ENCODE assay signal across 8 cellular contexts in the genomic region with DNA sequence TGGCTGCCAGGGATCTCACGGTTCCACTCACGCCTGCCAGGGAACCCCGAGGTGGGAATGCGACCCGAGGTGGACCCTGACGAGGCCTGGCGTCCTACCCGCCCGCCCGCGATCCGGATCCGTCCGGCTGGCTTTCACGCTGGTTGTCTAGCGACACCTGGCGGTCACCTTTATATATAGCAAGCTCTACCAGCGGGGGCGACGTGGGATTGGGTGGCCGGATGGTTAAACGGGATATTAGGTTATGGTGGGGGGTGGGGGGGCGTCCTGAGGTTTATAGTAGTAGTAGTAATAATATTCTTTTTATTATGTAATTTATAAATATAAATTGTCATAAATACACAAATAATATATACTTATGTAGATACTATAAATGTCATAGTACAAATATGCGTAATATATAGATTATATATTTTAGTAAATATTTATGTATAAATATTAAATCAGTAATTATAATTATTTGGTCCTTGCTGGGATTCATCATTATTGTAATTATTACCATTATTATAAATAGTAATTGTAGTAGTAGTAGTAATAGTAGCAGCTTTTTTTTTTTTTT.
DNase-seq lines count a peak whose midpoint lies in the region; ATAC-seq, FAIRE-seq and TF ChIP-seq lines count a peak whose summit lies in the region.

No MANE protein-coding gene starts in this region.

- H3K36me3 ChIP-seq in keratinocyte (ENCODE audit: control insufficient read depth in 2 of 2, extremely low read depth in 1 of 2, insufficient read depth in 2 of 2, low read length in 2 of 2) = no peaks in the 10 kb centered on the region

- H3K79me2 ChIP-seq in keratinocyte (ENCODE audit: control insufficient read depth, insufficient read depth, low read length) = no peaks in the 10 kb centered on the region

- FAIRE-seq in keratinocyte (lab: Jason Lieb, UNC) = no peak

- peak; percentile 51 to 62 for DNase-seq in AML-193 (lab: John Stamatoyannopoulos, UW)
- peak; percentile 89 for DNase-seq in GM20000 (ENCODE audit: low spot score)
- peak; percentile 53 for DNase-seq in NCI-H2171 (lab: John Stamatoyannopoulos, UW)
- DNase-seq in activated CD4-positive, CD25-positive, alpha-beta regulatory T cell treated with anti-CD3 and anti-CD28 coated beads, Interleukin-2, amount 50 U/mL, for 16 hours (ENCODE audit: low read depth, low spot score) = peak; percentile 65
- peak; percentile 72 to 75 for DNase-seq in cardiac fibroblast (ENCODE audit: low read depth in 2 of 2)
- peak; percentile 5 for DNase-seq in keratinocyte (ENCODE audit: low read depth, low spot score)
- peak; percentile 83 for DNase-seq in stimulated activated CD4-positive, alpha-beta T cell treated with anti-CD3 and anti-CD28 coated beads, Interleukin-15, amount 100 ng/mL, for 24 hours

- no peaks in the 10 kb centered on the region for H3K9me3 ChIP-seq in keratinocyte (ENCODE audit: control insufficient read depth, low read depth, low read length)

- peak; percentile 71 for TF ChIP-seq CTCF in GM20000 (IDR thresholded peaks at IDR 0.05; ENCODE audit: extremely low read depth, missing control alignments)
- TF ChIP-seq CTCF in cardiac fibroblast (IDR thresholded peaks at IDR 0.05; ENCODE audit: low read depth, low read length) = peak; percentile 74
- TF ChIP-seq CTCF in keratinocyte (optimal IDR thresholded peaks at IDR 0.05 in 1 of 3, IDR thresholded peaks at IDR 0.05 in 1 of 3, conservative IDR thresholded peaks at IDR 0.05 in 1 of 3; ENCODE audit: extremely low read depth in 1 of 3, insufficient read depth in 2 of 3, low read length in 3 of 3) = peak; percentile 46 to 86 (median 85)

- H2AFZ ChIP-seq in keratinocyte (ENCODE audit: control insufficient read depth, low read length) = peak overlapping the region; percentile 78

- no peak for ATAC-seq in HG02970 (IDR thresholded peaks at IDR 0.05; ENCODE audit: low FRiP score, unreplicated experiment)

- no peak overlapping the region for H3K4me3 ChIP-seq in cardiac fibroblast (replicated peaks in 1 of 2; ENCODE audit: low read depth in 2 of 2, low read length in 2 of 2)
- H3K4me3 ChIP-seq in keratinocyte (ENCODE audit: control insufficient read depth in 2 of 3, extremely low read depth in 1 of 3, insufficient read depth in 2 of 3, low read depth in 1 of 3, low read length in 3 of 3) = peak overlapping the region in 2 of 3 experiments; percentile 14 to 20

- no peaks in the 10 kb centered on the region for H3K9me1 ChIP-seq in keratinocyte (ENCODE audit: control insufficient read depth, extremely low read depth, insufficient read depth, low read length)

- peaks cover 2% of the 10 kb centered on the region for H3K27me3 ChIP-seq in keratinocyte (ENCODE audit: control insufficient read depth, extremely low read depth, insufficient read depth, low read length)

- H4K20me1 ChIP-seq in keratinocyte (ENCODE audit: control insufficient read depth, extremely low read depth, insufficient read depth, low read length) = no peaks in the 10 kb centered on the region

- H3K27ac ChIP-seq in keratinocyte (ENCODE audit: control insufficient read depth, insufficient read depth, low read length) = no peak overlapping the region

- H3K9ac ChIP-seq in keratinocyte (ENCODE audit: control insufficient read depth, extremely low read depth, insufficient read depth, low read length) = peak overlapping the region; percentile 33

- peak overlapping the region; percentile 27 for H3K4me2 ChIP-seq in keratinocyte (ENCODE audit: control insufficient read depth, extremely low read depth, insufficient read depth, low read depth, low read length)

- H3K4me1 ChIP-seq in keratinocyte (ENCODE audit: control insufficient read depth, extremely low read depth, insufficient read depth, low read length) = peaks cover 3% of the 10 kb centered on the region

- dilution Hi-C loops in keratinocyte (cut with MboI; ENCODE audit: extremely low pct_ligation_motif_present, low sequenced_read_pairs) = no loop called here

Comparison
In these comparisons a context has a peak if more than half of its experiments do, and no peak if none do; other contexts are left out.
1. DNase-seq: peak in every context shown above with its lines; median percentile 89 in GM20000; 83 in stimulated activated CD4-positive, alpha-beta T cell treated with anti-CD3 and anti-CD28 coated beads, Interleukin-15, amount 100 ng/mL, for 24 hours; 74 in cardiac fibroblast; 65 in activated CD4-positive, CD25-positive, alpha-beta regulatory T cell treated with anti-CD3 and anti-CD28 coated beads, Interleukin-2, amount 50 U/mL, for 16 hours; 56 in AML-193; 53 in NCI-H2171; 5 in keratinocyte.
2. H3K4me3 ChIP-seq: peak in keratinocyte (2 of 3); none in cardiac fibroblast (0 of 2).
3. Peak in every context shown above with its lines, with median percentiles within 50 percentile points of each other: CTCF ChIP-seq.